ENCODE assay signal across 2 cellular contexts in the genomic region with DNA sequence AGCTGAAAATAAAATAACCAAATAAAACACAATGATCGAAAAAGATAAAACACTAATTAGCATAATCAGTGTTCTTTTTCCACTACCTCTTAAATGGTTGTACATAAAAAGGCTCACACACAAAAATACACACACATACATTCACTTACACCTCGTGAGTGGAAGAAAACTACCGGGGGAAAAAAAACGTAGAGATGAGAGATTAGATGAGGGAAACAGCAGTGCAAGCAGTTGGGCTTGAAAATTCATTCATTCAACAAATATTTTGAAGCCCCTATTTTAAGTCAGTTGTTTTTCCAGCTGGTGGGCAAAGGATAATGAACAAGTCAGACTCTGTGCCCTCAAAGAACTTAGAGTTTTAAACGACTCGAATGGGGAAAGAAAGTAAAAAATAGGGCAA.
TF ChIP-seq lines count a peak whose summit lies in the region.

No MANE protein-coding gene starts in this region.

TF ChIP-seq in SK-N-SH, 30 proteins besides CTCF, POLR2A, EP300 and RAD21 (continued from another document):
- no peak for TF ChIP-seq FOSL2 (IDR thresholded peaks at IDR 0.05; ENCODE audit: borderline replicate concordance, low read depth)
- no peak for TF ChIP-seq JUND (IDR thresholded peaks at IDR 0.05)
- TF ChIP-seq GABPA (IDR thresholded peaks at IDR 0.05; ENCODE audit: low read depth): no peak
- no peak for TF ChIP-seq TCF12 (IDR thresholded peaks at IDR 0.05)
- TF ChIP-seq RCOR1 (IDR thresholded peaks at IDR 0.05; ENCODE audit: low read length): no peak
- no peak for TF ChIP-seq EZH2phosphoT487 (IDR thresholded peaks at IDR 0.05; ENCODE audit: borderline replicate concordance, low read depth)
- TF ChIP-seq SIN3A (IDR thresholded peaks at IDR 0.05; ENCODE audit: borderline replicate concordance, low read depth, low read length): no peak
- no peak for TF ChIP-seq GATA2 (CRISPR knock-in tag; IDR thresholded peaks at IDR 0.05)
- no peak for TF ChIP-seq RFX5 (IDR thresholded peaks at IDR 0.05; ENCODE audit: low read length)
- TF ChIP-seq MEF2A (IDR thresholded peaks at IDR 0.05; ENCODE audit: borderline replicate concordance, low read depth): no peak
- no peak for TF ChIP-seq SMC3 (IDR thresholded peaks at IDR 0.05; ENCODE audit: low read depth, low read length)
- TF ChIP-seq, protein P1, sequence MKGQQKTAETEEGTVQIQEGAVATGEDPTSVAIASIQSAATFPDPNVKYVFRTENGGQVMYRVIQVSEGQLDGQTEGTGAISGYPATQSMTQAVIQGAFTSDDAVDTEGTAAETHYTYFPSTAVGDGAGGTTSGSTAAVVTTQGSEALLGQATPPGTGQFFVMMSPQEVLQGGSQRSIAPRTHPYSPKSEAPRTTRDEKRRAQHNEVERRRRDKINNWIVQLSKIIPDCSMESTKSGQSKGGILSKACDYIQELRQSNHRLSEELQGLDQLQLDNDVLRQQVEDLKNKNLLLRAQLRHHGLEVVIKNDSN (IDR thresholded peaks at IDR 0.05; ENCODE audit: borderline replicate concordance, low read depth): no peak
- TF ChIP-seq, protein P2, sequence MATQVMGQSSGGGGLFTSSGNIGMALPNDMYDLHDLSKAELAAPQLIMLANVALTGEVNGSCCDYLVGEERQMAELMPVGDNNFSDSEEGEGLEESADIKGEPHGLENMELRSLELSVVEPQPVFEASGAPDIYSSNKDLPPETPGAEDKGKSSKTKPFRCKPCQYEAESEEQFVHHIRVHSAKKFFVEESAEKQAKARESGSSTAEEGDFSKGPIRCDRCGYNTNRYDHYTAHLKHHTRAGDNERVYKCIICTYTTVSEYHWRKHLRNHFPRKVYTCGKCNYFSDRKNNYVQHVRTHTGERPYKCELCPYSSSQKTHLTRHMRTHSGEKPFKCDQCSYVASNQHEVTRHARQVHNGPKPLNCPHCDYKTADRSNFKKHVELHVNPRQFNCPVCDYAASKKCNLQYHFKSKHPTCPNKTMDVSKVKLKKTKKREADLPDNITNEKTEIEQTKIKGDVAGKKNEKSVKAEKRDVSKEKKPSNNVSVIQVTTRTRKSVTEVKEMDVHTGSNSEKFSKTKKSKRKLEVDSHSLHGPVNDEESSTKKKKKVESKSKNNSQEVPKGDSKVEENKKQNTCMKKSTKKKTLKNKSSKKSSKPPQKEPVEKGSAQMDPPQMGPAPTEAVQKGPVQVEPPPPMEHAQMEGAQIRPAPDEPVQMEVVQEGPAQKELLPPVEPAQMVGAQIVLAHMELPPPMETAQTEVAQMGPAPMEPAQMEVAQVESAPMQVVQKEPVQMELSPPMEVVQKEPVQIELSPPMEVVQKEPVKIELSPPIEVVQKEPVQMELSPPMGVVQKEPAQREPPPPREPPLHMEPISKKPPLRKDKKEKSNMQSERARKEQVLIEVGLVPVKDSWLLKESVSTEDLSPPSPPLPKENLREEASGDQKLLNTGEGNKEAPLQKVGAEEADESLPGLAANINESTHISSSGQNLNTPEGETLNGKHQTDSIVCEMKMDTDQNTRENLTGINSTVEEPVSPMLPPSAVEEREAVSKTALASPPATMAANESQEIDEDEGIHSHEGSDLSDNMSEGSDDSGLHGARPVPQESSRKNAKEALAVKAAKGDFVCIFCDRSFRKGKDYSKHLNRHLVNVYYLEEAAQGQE (IDR thresholded peaks at IDR 0.05; ENCODE audit: low read depth, low read length): no peak
- no peak for TF ChIP-seq NFIC (IDR thresholded peaks at IDR 0.05; ENCODE audit: borderline replicate concordance)
TF ChIP-seq in SK-N-SH: peak in this region for 0.

TF ChIP-seq in SK-N-SH treated with all-trans-retinoic acid at 6 μM for 48 hours, 23 proteins besides CTCF, POLR2A, EP300 and RAD21:
- TF ChIP-seq, protein P3, sequence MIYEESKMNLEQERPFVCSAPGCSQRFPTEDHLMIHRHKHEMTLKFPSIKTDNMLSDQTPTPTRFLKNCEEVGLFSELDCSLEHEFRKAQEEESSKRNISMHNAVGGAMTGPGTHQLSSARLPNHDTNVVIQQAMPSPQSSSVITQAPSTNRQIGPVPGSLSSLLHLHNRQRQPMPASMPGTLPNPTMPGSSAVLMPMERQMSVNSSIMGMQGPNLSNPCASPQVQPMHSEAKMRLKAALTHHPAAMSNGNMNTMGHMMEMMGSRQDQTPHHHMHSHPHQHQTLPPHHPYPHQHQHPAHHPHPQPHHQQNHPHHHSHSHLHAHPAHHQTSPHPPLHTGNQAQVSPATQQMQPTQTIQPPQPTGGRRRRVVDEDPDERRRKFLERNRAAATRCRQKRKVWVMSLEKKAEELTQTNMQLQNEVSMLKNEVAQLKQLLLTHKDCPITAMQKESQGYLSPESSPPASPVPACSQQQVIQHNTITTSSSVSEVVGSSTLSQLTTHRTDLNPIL (CRISPR knock-in tag; IDR thresholded peaks at IDR 0.05; ENCODE audit: low read depth): no peak
- no peak for TF ChIP-seq ZNF70 (CRISPR knock-in tag; IDR thresholded peaks at IDR 0.05)
- TF ChIP-seq, protein P4, sequence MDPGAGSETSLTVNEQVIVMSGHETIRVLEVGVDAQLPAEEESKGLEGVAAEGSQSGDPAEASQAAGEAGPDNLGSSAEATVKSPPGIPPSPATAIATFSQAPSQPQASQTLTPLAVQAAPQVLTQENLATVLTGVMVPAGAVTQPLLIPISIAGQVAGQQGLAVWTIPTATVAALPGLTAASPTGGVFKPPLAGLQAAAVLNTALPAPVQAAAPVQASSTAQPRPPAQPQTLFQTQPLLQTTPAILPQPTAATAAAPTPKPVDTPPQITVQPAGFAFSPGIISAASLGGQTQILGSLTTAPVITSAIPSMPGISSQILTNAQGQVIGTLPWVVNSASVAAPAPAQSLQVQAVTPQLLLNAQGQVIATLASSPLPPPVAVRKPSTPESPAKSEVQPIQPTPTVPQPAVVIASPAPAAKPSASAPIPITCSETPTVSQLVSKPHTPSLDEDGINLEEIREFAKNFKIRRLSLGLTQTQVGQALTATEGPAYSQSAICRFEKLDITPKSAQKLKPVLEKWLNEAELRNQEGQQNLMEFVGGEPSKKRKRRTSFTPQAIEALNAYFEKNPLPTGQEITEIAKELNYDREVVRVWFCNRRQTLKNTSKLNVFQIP (CRISPR knock-in tag; IDR thresholded peaks at IDR 0.05; ENCODE audit: borderline replicate concordance, low read depth): no peak
- no peak for TF ChIP-seq ZFP30 (CRISPR knock-in tag; IDR thresholded peaks at IDR 0.05)
- TF ChIP-seq, protein P5, sequence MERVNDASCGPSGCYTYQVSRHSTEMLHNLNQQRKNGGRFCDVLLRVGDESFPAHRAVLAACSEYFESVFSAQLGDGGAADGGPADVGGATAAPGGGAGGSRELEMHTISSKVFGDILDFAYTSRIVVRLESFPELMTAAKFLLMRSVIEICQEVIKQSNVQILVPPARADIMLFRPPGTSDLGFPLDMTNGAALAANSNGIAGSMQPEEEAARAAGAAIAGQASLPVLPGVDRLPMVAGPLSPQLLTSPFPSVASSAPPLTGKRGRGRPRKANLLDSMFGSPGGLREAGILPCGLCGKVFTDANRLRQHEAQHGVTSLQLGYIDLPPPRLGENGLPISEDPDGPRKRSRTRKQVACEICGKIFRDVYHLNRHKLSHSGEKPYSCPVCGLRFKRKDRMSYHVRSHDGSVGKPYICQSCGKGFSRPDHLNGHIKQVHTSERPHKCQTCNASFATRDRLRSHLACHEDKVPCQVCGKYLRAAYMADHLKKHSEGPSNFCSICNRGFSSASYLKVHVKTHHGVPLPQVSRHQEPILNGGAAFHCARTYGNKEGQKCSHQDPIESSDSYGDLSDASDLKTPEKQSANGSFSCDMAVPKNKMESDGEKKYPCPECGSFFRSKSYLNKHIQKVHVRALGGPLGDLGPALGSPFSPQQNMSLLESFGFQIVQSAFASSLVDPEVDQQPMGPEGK (CRISPR knock-in tag; IDR thresholded peaks at IDR 0.05; ENCODE audit: borderline replicate concordance): no peak
- no peak for TF ChIP-seq ESRRG (CRISPR knock-in tag; IDR thresholded peaks at IDR 0.05)
- TF ChIP-seq ZNF565 (CRISPR knock-in tag; conservative IDR thresholded peaks at IDR 0.05; ENCODE audit: low read depth): no peak
- no peak for TF ChIP-seq CSDC2 (CRISPR knock-in tag; IDR thresholded peaks at IDR 0.05)
- no peak for TF ChIP-seq PPARA (CRISPR knock-in tag; IDR thresholded peaks at IDR 0.05; ENCODE audit: borderline replicate concordance)
- TF ChIP-seq RARB (CRISPR knock-in tag; IDR thresholded peaks at IDR 0.05): no peak
- TF ChIP-seq, protein P6, sequence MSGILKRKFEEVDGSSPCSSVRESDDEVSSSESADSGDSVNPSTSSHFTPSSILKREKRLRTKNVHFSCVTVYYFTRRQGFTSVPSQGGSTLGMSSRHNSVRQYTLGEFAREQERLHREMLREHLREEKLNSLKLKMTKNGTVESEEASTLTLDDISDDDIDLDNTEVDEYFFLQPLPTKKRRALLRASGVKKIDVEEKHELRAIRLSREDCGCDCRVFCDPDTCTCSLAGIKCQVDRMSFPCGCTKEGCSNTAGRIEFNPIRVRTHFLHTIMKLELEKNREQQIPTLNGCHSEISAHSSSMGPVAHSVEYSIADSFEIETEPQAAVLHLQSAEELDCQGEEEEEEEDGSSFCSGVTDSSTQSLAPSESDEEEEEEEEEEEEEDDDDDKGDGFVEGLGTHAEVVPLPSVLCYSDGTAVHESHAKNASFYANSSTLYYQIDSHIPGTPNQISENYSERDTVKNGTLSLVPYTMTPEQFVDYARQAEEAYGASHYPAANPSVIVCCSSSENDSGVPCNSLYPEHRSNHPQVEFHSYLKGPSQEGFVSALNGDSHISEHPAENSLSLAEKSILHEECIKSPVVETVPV (CRISPR knock-in tag; IDR thresholded peaks at IDR 0.05): no peak
- no peak for TF ChIP-seq TCF4 (CRISPR knock-in tag; IDR thresholded peaks at IDR 0.05; ENCODE audit: borderline replicate concordance)
